Comparison of ENCODE assay signal across 17 cellular contexts in the genomic region with DNA sequence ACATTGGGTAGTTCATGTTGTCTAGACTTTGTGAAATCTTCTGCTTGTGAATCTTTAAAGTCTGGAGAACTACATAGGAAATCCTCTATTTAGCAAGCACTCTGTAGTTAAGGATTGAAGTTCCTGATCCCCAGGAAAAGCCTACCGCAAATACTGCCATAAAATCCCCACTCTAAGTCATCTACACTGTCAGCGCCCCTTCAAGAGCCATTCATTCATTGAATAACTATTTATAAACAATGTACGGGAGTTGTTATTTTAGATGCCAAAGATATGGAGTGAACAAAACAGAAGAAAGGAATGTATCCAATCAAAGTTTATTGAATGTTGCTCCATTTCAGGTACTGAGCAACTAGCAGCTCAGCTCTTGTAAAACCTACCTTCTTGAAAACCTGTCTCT. TPM values are rescaled to one million over a fixed set of nuclear protein-coding genes. Genes with fewer than 3 reads are reported as not detected.
DNase-seq lines count a peak whose midpoint lies in the region; ATAC-seq and TF ChIP-seq lines count a peak whose summit lies in the region.
"Had no signal": no experiment of that assay in that cellular context is flagged by ENCODE, and none has a peak within 500 bp of the region (broad histone marks: within the 10 kb centered on the region; RNA-seq: fewer than 3 reads in every experiment).

No MANE protein-coding gene starts in this region.

- CTCF ChIA-PET in SK-N-SH (lab: Yijun Ruan, JAX), result no interaction called here
- CTCF ChIA-PET in naive thymus-derived CD4-positive, alpha-beta T cell (lab: Charles Lee), result no interaction called here

- H3K9me3 ChIP-seq in SK-N-SH (no peaks in the 10 kb centered on the region), mesenchymal stem cell (ENCODE audit: control insufficient read depth, low read length) (no peaks in the 10 kb centered on the region)
- no peaks in the 10 kb centered on the region for H3K9me3 ChIP-seq in naive thymus-derived CD4-positive, alpha-beta T cell (ENCODE audit: control insufficient read depth in 2 of 3, low read length in 3 of 3)

- H3K27me3 ChIP-seq in SK-N-SH (ENCODE audit: insufficient read depth), result no peaks in the 10 kb centered on the region
- H3K27me3 ChIP-seq in mesenchymal stem cell (ENCODE audit: control insufficient read depth in 1 of 2, insufficient read depth in 1 of 2, low read length in 2 of 2), result no peaks in the 10 kb centered on the region
- H3K27me3 ChIP-seq in naive thymus-derived CD4-positive, alpha-beta T cell (ENCODE audit: control insufficient read depth in 2 of 2, insufficient read depth in 2 of 2, low read length in 2 of 2), result no peaks in the 10 kb centered on the region

- no peak overlapping the region for H3K27ac Mint-ChIP-seq in natural killer cell
- H3K27ac Mint-ChIP-seq in naive thymus-derived CD4-positive, alpha-beta T cell, result peak overlapping the region in 1 of 9 donors; percentile 41

- H3K9me2 ChIP-seq in SK-N-SH, result no peaks in the 10 kb centered on the region

- no peak overlapping the region for H3K14ac ChIP-seq in mesenchymal stem cell (ENCODE audit: low read length in 2 of 2)

- no peak overlapping the region for H3K23ac ChIP-seq in mesenchymal stem cell (ENCODE audit: low read length in 2 of 2)

- H3F3A ChIP-seq in SK-N-SH (replicated peaks; ENCODE audit: insufficient read depth), result peaks cover 30% of the 10 kb centered on the region

- H4K91ac ChIP-seq in mesenchymal stem cell (ENCODE audit: low read length), result no peak overlapping the region

- no peak for TF ChIP-seq EP300 in SK-N-SH (IDR thresholded peaks at IDR 0.05; ENCODE audit: borderline replicate concordance in 1 of 2, low read depth in 1 of 2, low read length in 1 of 2)

- no peak overlapping the region for H3K4me3 Mint-ChIP-seq in natural killer cell
- H3K4me3 Mint-ChIP-seq in naive thymus-derived CD4-positive, alpha-beta T cell, result no peak overlapping the region

- 52% methylated on average over 3 of the region's 3 CpGs for WGBS in SK-N-SH (ENCODE audit: low lambda C conversion rate)
- WGBS in mesenchymal stem cell, result 0% methylated on average over 1 of the region's 3 CpGs

- no peak overlapping the region for H2AK5ac ChIP-seq in mesenchymal stem cell (ENCODE audit: low read length, severe bottlenecking)

- no peak overlapping the region for H4K8ac ChIP-seq in mesenchymal stem cell (ENCODE audit: low read length)

- TF ChIP-seq CTCF in SK-N-SH (IDR thresholded peaks at IDR 0.05), result no peak
- TF ChIP-seq CTCF in natural killer cell (IDR thresholded peaks at IDR 0.05), result no peak

- H3K4me3 ChIP-seq in SK-N-SH (ENCODE audit: low read depth in 2 of 2, low read length in 1 of 2) (no peak overlapping the region), mesenchymal stem cell (ENCODE audit: insufficient read depth in 1 of 2, low read depth in 1 of 2, low read length in 2 of 2) (no peak overlapping the region)
- H3K4me3 ChIP-seq in naive thymus-derived CD4-positive, alpha-beta T cell (ENCODE audit: low read length), result no peak overlapping the region

- no peak overlapping the region for H2BK15ac ChIP-seq in mesenchymal stem cell (ENCODE audit: low read depth, poor library complexity, severe bottlenecking)

- TF ChIP-seq RAD21 in SK-N-SH (IDR thresholded peaks at IDR 0.05; ENCODE audit: low read length), result no peak

- H3K4me1 ChIP-seq in SK-N-SH (ENCODE audit: control insufficient read depth in 1 of 2, insufficient read depth in 2 of 2, low read depth in 1 of 2, low read length in 1 of 2) (peaks cover 0 to 14% of the 10 kb centered on the region in 2 experiments; a peak in 2 of 4 replicates), mesenchymal stem cell (ENCODE audit: control insufficient read depth, insufficient read depth, low read depth, low read length) (no peaks in the 10 kb centered on the region)
- no peaks in the 10 kb centered on the region for H3K4me1 ChIP-seq in naive thymus-derived CD4-positive, alpha-beta T cell (ENCODE audit: control insufficient read depth in 2 of 2, insufficient read depth in 2 of 2, low read length in 2 of 2)

- H3K9ac ChIP-seq in SK-N-SH, result no peak overlapping the region
- H3K9ac ChIP-seq in mesenchymal stem cell (ENCODE audit: low read length), result no peak overlapping the region

- H3K27ac ChIP-seq in SK-N-SH (ENCODE audit: low read depth in 2 of 2, low read length in 1 of 2), result peak overlapping the region in 1 of 2 experiments; percentile 50; a peak in 2 of 4 replicates
- no peak overlapping the region for H3K27ac ChIP-seq in mesenchymal stem cell (ENCODE audit: low read length, poor library complexity, severe bottlenecking)
- H3K27ac ChIP-seq in naive thymus-derived CD4-positive, alpha-beta T cell (ENCODE audit: low read depth, low read length), result no peak overlapping the region
- H3K27ac ChIP-seq: 22Rv1, C4-2B had no signal

- POLR2A ChIA-PET in SK-N-SH (lab: Yijun Ruan, JAX), result no interaction called here
- POLR2A ChIA-PET in naive thymus-derived CD4-positive, alpha-beta T cell (lab: Charles Lee), result no interaction called here

- H4K20me1 ChIP-seq in SK-N-SH (ENCODE audit: insufficient read depth), result no peaks in the 10 kb centered on the region

- H2BK5ac ChIP-seq in mesenchymal stem cell (ENCODE audit: low read depth, low read length, poor library complexity, severe bottlenecking), result no peak overlapping the region

- intact Hi-C loops in natural killer cell (cut with micrococcal nuclease), result no loop called here
- intact Hi-C loops in naive thymus-derived CD4-positive, alpha-beta T cell (cut with micrococcal nuclease), result no loop called here

- H3K36me3 Mint-ChIP-seq in natural killer cell, result no peaks in the 10 kb centered on the region
- H3K36me3 Mint-ChIP-seq in naive thymus-derived CD4-positive, alpha-beta T cell, result peaks cover 0 to 6% (median 0%) of the 10 kb centered on the region in 5 donors

- H2BK120ac ChIP-seq in mesenchymal stem cell (ENCODE audit: low read depth, low read length), result no peak overlapping the region

- ATAC-seq in SK-N-SH treated with all-trans-retinoic acid at 6 μM for 48 hours, result peak; percentile 51
- no peak for ATAC-seq in natural killer cell
- no peak for ATAC-seq in GM18520 (IDR thresholded peaks at IDR 0.05; ENCODE audit: unreplicated experiment)
- no peak for ATAC-seq in naive thymus-derived CD4-positive, alpha-beta T cell
- ATAC-seq in HG02885 (IDR thresholded peaks at IDR 0.05; ENCODE audit: poor library complexity, unreplicated experiment), result no peak

- H3K4ac ChIP-seq in mesenchymal stem cell (ENCODE audit: low read depth in 1 of 2, low read length in 2 of 2), result no peak overlapping the region

- no peak overlapping the region for H2BK12ac ChIP-seq in mesenchymal stem cell (ENCODE audit: low read length in 2 of 2)

- H2AFZ ChIP-seq in SK-N-SH (ENCODE audit: low read depth), result no peak overlapping the region; the same call in 1 of the 2 replicates
- no peak overlapping the region for H2AFZ ChIP-seq in mesenchymal stem cell (ENCODE audit: low read depth, low read length)

- H3K36me3 ChIP-seq in SK-N-SH (replicated peaks in 1 of 2; ENCODE audit: control insufficient read depth in 1 of 2, insufficient read depth in 2 of 2, low read length in 1 of 2), result no peaks in the 10 kb centered on the region
- H3K36me3 ChIP-seq in mesenchymal stem cell (ENCODE audit: control insufficient read depth in 1 of 2, insufficient read depth in 2 of 2, low read depth in 1 of 2, low read length in 2 of 2), result no peaks in the 10 kb centered on the region
- no peaks in the 10 kb centered on the region for H3K36me3 ChIP-seq in naive thymus-derived CD4-positive, alpha-beta T cell (ENCODE audit: control insufficient read depth in 2 of 3, insufficient read depth in 3 of 3, low read length in 3 of 3)

- peaks cover 11% of the 10 kb centered on the region for H3K79me1 ChIP-seq in mesenchymal stem cell (replicated peaks; ENCODE audit: low read length, poor library complexity, severe bottlenecking)

- peaks cover 0 to 5% of the 10 kb centered on the region in 2 donors for H3K27me3 Mint-ChIP-seq in natural killer cell (ENCODE audit: low read depth in 2 of 2)
- no peaks in the 10 kb centered on the region for H3K27me3 Mint-ChIP-seq in naive thymus-derived CD4-positive, alpha-beta T cell

- peaks cover 11% of the 10 kb centered on the region for H3K79me2 ChIP-seq in SK-N-SH (ENCODE audit: insufficient read depth)

- H3K9me3 Mint-ChIP-seq in natural killer cell, result no peaks in the 10 kb centered on the region
- no peaks in the 10 kb centered on the region for H3K9me3 Mint-ChIP-seq in naive thymus-derived CD4-positive, alpha-beta T cell

- H3K4me2 ChIP-seq in SK-N-SH (no peak overlapping the region; the same call in 1 of the 2 replicates), mesenchymal stem cell (ENCODE audit: low read length, poor library complexity, severe bottlenecking) (no peak overlapping the region)

- no peak for DNase-seq in SK-N-SH
- DNase-seq in amniotic epithelial cell (ENCODE audit: low read depth), result peak; percentile 58
- peak; percentile 56 for DNase-seq in mesenchymal stem cell
- DNase-seq in natural killer cell, result no peak
- DNase-seq in naive thymus-derived CD4-positive, alpha-beta T cell, result no peak
- DNase-seq: DMS153, Kasumi-1, NCI-H1417, NCI-H2029, NCI-H526 treated with DMSO at 0.1 percent for 48 hours, SIG-M5, SW 1271 had no signal

- no peak overlapping the region for H3K18ac ChIP-seq in mesenchymal stem cell (ENCODE audit: low read depth in 1 of 2, low read length in 2 of 2)

- no peaks in the 10 kb centered on the region for H3K4me1 Mint-ChIP-seq in natural killer cell
- H3K4me1 Mint-ChIP-seq in naive thymus-derived CD4-positive, alpha-beta T cell, result peaks cover 0 to 11% (median 3%) of the 10 kb centered on the region in 7 donors

TF ChIP-seq in SK-N-SH treated with all-trans-retinoic acid at 6 μM for 48 hours, 23 proteins besides CTCF, POLR2A, EP300 and RAD21 (continues in another document):
- TF ChIP-seq TCF4 (CRISPR knock-in tag; IDR thresholded peaks at IDR 0.05; ENCODE audit: borderline replicate concordance) (no peak), RARB (CRISPR knock-in tag; IDR thresholded peaks at IDR 0.05) (no peak), ARNTL (CRISPR knock-in tag; IDR thresholded peaks at IDR 0.05; ENCODE audit: borderline replicate concordance, low read depth) (no peak), CSDC2 (CRISPR knock-in tag; IDR thresholded peaks at IDR 0.05) (no peak), PPARA (CRISPR knock-in tag; IDR thresholded peaks at IDR 0.05; ENCODE audit: borderline replicate concordance) (no peak)

RNA-seq across cellular contexts. Expression of a gene that starts 36.5 kb away (rescaled TPM):
- polyA plus RNA-seq in SK-N-SH (2012; rRNA removed), result 12.3 and 19.3 TPM in 2 replicates
- 14.9 and 16.5 TPM in 2 replicates for polyA plus RNA-seq in SK-N-SH (2012; cell fraction: cytosol; rRNA removed)
- polyA plus RNA-seq in SK-N-SH (2012; cell fraction: nucleus; rRNA removed), result 16.6 and 40.6 TPM in 2 replicates
- polyA plus RNA-seq in mesenchymal stem cell (2013, experiment 1 of 2), result 21.0 TPM
- 20.8 TPM for polyA plus RNA-seq in mesenchymal stem cell (2013, experiment 2 of 2)
- total RNA-seq in natural killer cell, result 10 to 100 TPM; 56.5 to 69.6 (median 58.5) TPM
- 10 to 100 TPM; 48.3 to 92.9 (median 60.7) TPM for total RNA-seq in naive thymus-derived CD4-positive, alpha-beta T cell
- polyA plus RNA-seq in naive thymus-derived CD4-positive, alpha-beta T cell, result 10 to 100 TPM in 1 of 2 donors, 1 to 10 TPM in 1; 6.6 to 17.1 TPM

Comparison
In these comparisons a context has a peak if more than half of its experiments do, and no peak if none do; other contexts are left out.
1. DNase-seq: peak in amniotic epithelial cell (single experiment) and mesenchymal stem cell (single experiment); none in SK-N-SH (single experiment), natural killer cell (single experiment) and naive thymus-derived CD4-positive, alpha-beta T cell (0 of 9).